ENCODE assay signal across 1 cellular context in genomic region chr15:79031821-79032220, GRCh38.
TF ChIP-seq lines count a peak whose summit lies in the region.

No MANE protein-coding gene starts in this region.

TF ChIP-seq in H1, 55 proteins besides CTCF, POLR2A, EP300 and RAD21:
- TF ChIP-seq SIN3A (conservative IDR thresholded peaks at IDR 0.05 in 1 of 2, IDR thresholded peaks at IDR 0.05 in 1 of 2; ENCODE audit: low read depth in 1 of 2, low read length in 2 of 2): no peak
- no peak for TF ChIP-seq NRF1 (IDR thresholded peaks at IDR 0.05; ENCODE audit: low read depth, low read length)
- no peak for TF ChIP-seq ATF2 (IDR thresholded peaks at IDR 0.05; ENCODE audit: low read length)
- no peak for TF ChIP-seq CTBP2 (IDR thresholded peaks at IDR 0.05; ENCODE audit: borderline replicate concordance, insufficient read depth, insufficient read length, low read length)
- no peak for TF ChIP-seq NANOG (IDR thresholded peaks at IDR 0.05; ENCODE audit: insufficient read depth, low read depth, low read length, poor library complexity, severe bottlenecking)
- TF ChIP-seq RNF2 (IDR thresholded peaks at IDR 0.05; ENCODE audit: borderline replicate concordance, low read depth, low read length, missing control alignments, poor library complexity, severe bottlenecking): no peak
- TF ChIP-seq, protein P1, sequence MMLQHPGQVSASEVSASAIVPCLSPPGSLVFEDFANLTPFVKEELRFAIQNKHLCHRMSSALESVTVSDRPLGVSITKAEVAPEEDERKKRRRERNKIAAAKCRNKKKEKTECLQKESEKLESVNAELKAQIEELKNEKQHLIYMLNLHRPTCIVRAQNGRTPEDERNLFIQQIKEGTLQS (IDR thresholded peaks at IDR 0.05; ENCODE audit: insufficient read depth, low read depth, low read length): no peak
- TF ChIP-seq BCL11A (IDR thresholded peaks at IDR 0.05; ENCODE audit: low read depth in 2 of 2, low read length in 2 of 2): no peak
- TF ChIP-seq, protein P2, sequence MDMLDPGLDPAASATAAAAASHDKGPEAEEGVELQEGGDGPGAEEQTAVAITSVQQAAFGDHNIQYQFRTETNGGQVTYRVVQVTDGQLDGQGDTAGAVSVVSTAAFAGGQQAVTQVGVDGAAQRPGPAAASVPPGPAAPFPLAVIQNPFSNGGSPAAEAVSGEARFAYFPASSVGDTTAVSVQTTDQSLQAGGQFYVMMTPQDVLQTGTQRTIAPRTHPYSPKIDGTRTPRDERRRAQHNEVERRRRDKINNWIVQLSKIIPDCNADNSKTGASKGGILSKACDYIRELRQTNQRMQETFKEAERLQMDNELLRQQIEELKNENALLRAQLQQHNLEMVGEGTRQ (IDR thresholded peaks at IDR 0.05; ENCODE audit: low read length): no peak
- no peak for TF ChIP-seq TEAD4 (IDR thresholded peaks at IDR 0.05; ENCODE audit: low read depth, low read length)
- no peak for TF ChIP-seq FOSL1 (IDR thresholded peaks at IDR 0.05; ENCODE audit: insufficient read depth, low read depth, low read length)
- TF ChIP-seq EZH2 (IDR thresholded peaks at IDR 0.05; ENCODE audit: low read depth, low read length, severe bottlenecking): no peak
